ENCODE assay signal across 8 cellular contexts in genomic region chr19:15288146-15288963, GRCh38. TPM values are rescaled to one million over a fixed set of nuclear protein-coding genes. Genes with fewer than 3 reads are reported as not detected.
DNase-seq lines count a peak whose midpoint lies in the region; ATAC-seq, FAIRE-seq and TF ChIP-seq lines count a peak whose summit lies in the region.

No MANE protein-coding gene starts in this region.

- peaks cover 6% of the 10 kb centered on the region for H3K79me1 ChIP-seq in neuronal stem cell (ENCODE audit: low read depth, low read length)

- H3K27ac Mint-ChIP-seq in activated CD8-positive, alpha-beta memory T cell treated with anti-CD3 and anti-CD28 coated beads, Interleukin-2, amount 10 ng/mL, durations not matched to agents 7 days and 5 days: peak overlapping the region; percentile 6

- H3K4me1 ChIP-seq in endothelial cell of umbilical vein (ENCODE audit: control insufficient read depth, extremely low read depth, insufficient read depth, low read length) (peaks cover 24% of the 10 kb centered on the region), neuronal stem cell (ENCODE audit: control insufficient read depth in 2 of 2, insufficient read depth in 1 of 2, low read depth in 1 of 2, low read length in 2 of 2) (peaks cover 3 to 27% of the 10 kb centered on the region in 2 donors)

- H3K27ac ChIP-seq in endothelial cell of umbilical vein (ENCODE audit: insufficient read depth, low read depth, low read length): no peak overlapping the region
- H3K27ac ChIP-seq in neuronal stem cell (replicated peaks; ENCODE audit: low read length): no peak overlapping the region

- H3K79me2 ChIP-seq in endothelial cell of umbilical vein (ENCODE audit: control insufficient read depth, insufficient read depth, low read length): peaks cover 96% of the 10 kb centered on the region

- H3K4me3 Mint-ChIP-seq in activated CD8-positive, alpha-beta memory T cell treated with anti-CD3 and anti-CD28 coated beads, Interleukin-2, amount 10 ng/mL, durations not matched to agents 7 days and 5 days: no peak overlapping the region

- H3K4me1 Mint-ChIP-seq in activated CD8-positive, alpha-beta memory T cell treated with anti-CD3 and anti-CD28 coated beads, Interleukin-2, amount 10 ng/mL, durations not matched to agents 7 days and 5 days: peaks cover 91% of the 10 kb centered on the region

- TF ChIP-seq POLR2A in endothelial cell of umbilical vein (IDR thresholded peaks at IDR 0.05; ENCODE audit: low read depth, low read length): no peak

- H3K9ac ChIP-seq in endothelial cell of umbilical vein (replicated peaks; ENCODE audit: extremely low read depth, insufficient read depth, low read length) (no peak overlapping the region), neuronal stem cell (ENCODE audit: low read depth, low read length, poor library complexity) (peak overlapping the region; percentile 54)

- no peak overlapping the region for H4K91ac ChIP-seq in neuronal stem cell (ENCODE audit: low read depth, low read length, poor library complexity)

- no peak overlapping the region for H2BK120ac ChIP-seq in neuronal stem cell (ENCODE audit: low read depth, low read length)

- DNase-seq in activated CD8-positive, alpha-beta memory T cell treated with anti-CD3 and anti-CD28 coated beads, Interleukin-2, amount 10 ng/mL, durations not matched to agents 7 days and 5 days: no peak
- no peak for DNase-seq in activated CD8-positive, alpha-beta memory T cell treated with anti-CD3 and anti-CD28 coated beads, Interleukin-2, amount 50 U/mL, for 48 hours
- peak; percentile 88 for DNase-seq in RPMI8226
- peak; percentile 40 for DNase-seq in endothelial cell of umbilical vein (ENCODE audit: low read depth, low spot score)
- no peak for DNase-seq in neuronal stem cell (ENCODE audit: low spot score)
- no peak for DNase-seq in stimulated activated naive CD4-positive, alpha-beta T cell treated with Interleukin-2 at 50 U/mL for 16 hours (lab: John Stamatoyannopoulos, UW)
- DNase-seq in HPDE6-E6E7 (ENCODE audit: extremely low spot score): no peak
- no peak for DNase-seq in activated effector memory CD4-positive, alpha-beta T cell treated with anti-CD3 and anti-CD28 coated beads, Interleukin-2, amount 50 U/mL, for 16 hours

- H3K27me3 Mint-ChIP-seq in activated CD8-positive, alpha-beta memory T cell treated with anti-CD3 and anti-CD28 coated beads, Interleukin-2, amount 10 ng/mL, durations not matched to agents 7 days and 5 days: no peaks in the 10 kb centered on the region

- intact Hi-C loops in endothelial cell of umbilical vein (cut with micrococcal nuclease): no loop called here

- peaks cover 25% of the 10 kb centered on the region for H4K20me1 ChIP-seq in endothelial cell of umbilical vein (replicated peaks; ENCODE audit: control insufficient read depth, extremely low read depth, insufficient read depth, low read length)

- ATAC-seq in activated CD8-positive, alpha-beta memory T cell treated with anti-CD3 and anti-CD28 coated beads, Interleukin-2, amount 10 ng/mL, durations not matched to agents 7 days and 5 days: peak; percentile 4

- no peaks in the 10 kb centered on the region for H3K9me1 ChIP-seq in endothelial cell of umbilical vein (replicated peaks; ENCODE audit: control insufficient read depth, extremely low read depth, insufficient read depth, low read length)

- no peak overlapping the region for H3K4ac ChIP-seq in neuronal stem cell (ENCODE audit: low read length)

- H3K18ac ChIP-seq in neuronal stem cell (ENCODE audit: low read length): no peak overlapping the region

- H3K4me3 ChIP-seq in endothelial cell of umbilical vein (replicated peaks in 1 of 3; ENCODE audit: insufficient read depth in 1 of 3, low read depth in 1 of 3, low read length in 3 of 3) (no peak overlapping the region), neuronal stem cell (ENCODE audit: low read length in 2 of 2) (no peak overlapping the region)

- no peak overlapping the region for H2AK5ac ChIP-seq in neuronal stem cell (ENCODE audit: low read depth, low read length)

- CTCF ChIA-PET in activated CD8-positive, alpha-beta memory T cell treated with anti-CD3 and anti-CD28 coated beads, Interleukin-2, amount 10 ng/mL, durations not matched to agents 7 days and 5 days (lab: Charles Lee): interaction anchor here (0.9 to 1.2 kb wide), 2 partner anchors 9 to 18 kb away, joined by 3 read pairs; no protein-coding TSS in a partner anchor
- CTCF ChIA-PET in endothelial cell of umbilical vein (lab: Charles Lee): interaction anchor here (0.5 to 1.5 kb wide), 7 partner anchors 9 to 57 kb away, joined by 3 to 5 read pairs (median 4); partner anchors contain the start of gene EPHX3

- H3K27me3 ChIP-seq in endothelial cell of umbilical vein (ENCODE audit: control insufficient read depth in 2 of 2, insufficient read depth in 2 of 2, low read length in 2 of 2) (no peaks in the 10 kb centered on the region), neuronal stem cell (ENCODE audit: control insufficient read depth in 3 of 3, insufficient read depth in 3 of 3, low read depth in 1 of 3, low read length in 3 of 3) (no peaks in the 10 kb centered on the region)

- dilution Hi-C loops in endothelial cell of umbilical vein (cut with MboI; ENCODE audit: extremely low pct_ligation_motif_present, low sequenced_read_pairs): no loop called here

- FAIRE-seq in endothelial cell of umbilical vein (lab: Jason Lieb, UNC): peak; percentile 24

- WGBS in neuronal stem cell (ENCODE audit: extremely low coverage in 2 of 2, insufficient read length in 2 of 2, insufficient replicate concordance in 1 of 2), 2 donors: no CpG with 5 or more reads among the region's 14 CpGs

- no peak overlapping the region for H2BK15ac ChIP-seq in neuronal stem cell (ENCODE audit: low read length)

- H2BK12ac ChIP-seq in neuronal stem cell (ENCODE audit: low read length): no peak overlapping the region

- no peak for TF ChIP-seq CTCF in endothelial cell of umbilical vein (IDR thresholded peaks at IDR 0.05; ENCODE audit: extremely low read depth in 1 of 2, insufficient read depth in 1 of 2, low read depth in 1 of 2, low read length in 2 of 2)

- H3K9me3 ChIP-seq in endothelial cell of umbilical vein (replicated peaks; ENCODE audit: control insufficient read depth, insufficient read depth, low read length) (no peaks in the 10 kb centered on the region), neuronal stem cell (replicated peaks in 1 of 2; ENCODE audit: control insufficient read depth in 2 of 2, insufficient read depth in 1 of 2, low read depth in 1 of 2, low read length in 2 of 2) (no peaks in the 10 kb centered on the region)

- H4K8ac ChIP-seq in neuronal stem cell (ENCODE audit: low read depth, low read length): no peak overlapping the region

- H3K9me3 Mint-ChIP-seq in activated CD8-positive, alpha-beta memory T cell treated with anti-CD3 and anti-CD28 coated beads, Interleukin-2, amount 10 ng/mL, durations not matched to agents 7 days and 5 days (ENCODE audit: low read depth): no peaks in the 10 kb centered on the region

- H3K23ac ChIP-seq in neuronal stem cell (ENCODE audit: low read depth, low read length, poor library complexity): no peak overlapping the region

- H3K4me2 ChIP-seq in endothelial cell of umbilical vein (ENCODE audit: insufficient read depth, low read length): no peak overlapping the region
- H3K4me2 ChIP-seq in neuronal stem cell (ENCODE audit: insufficient read depth, low read length, poor library complexity, severe bottlenecking): no peak overlapping the region

- H2AFZ ChIP-seq in endothelial cell of umbilical vein (ENCODE audit: low read depth, low read length) (no peak overlapping the region), neuronal stem cell (ENCODE audit: low read length) (no peak overlapping the region)

- no peak overlapping the region for H3K14ac ChIP-seq in neuronal stem cell (ENCODE audit: low read length)

- no TSS peak for BruUV-seq in endothelial cell of umbilical vein (replicated peaks; lab: Mats Ljungman, UMichigan)

- H3K36me3 Mint-ChIP-seq in activated CD8-positive, alpha-beta memory T cell treated with anti-CD3 and anti-CD28 coated beads, Interleukin-2, amount 10 ng/mL, durations not matched to agents 7 days and 5 days: peaks cover 4% of the 10 kb centered on the region

- POLR2A ChIA-PET in endothelial cell of umbilical vein (lab: Charles Lee): no interaction called here

- peak overlapping the region; percentile 26 for H2BK5ac ChIP-seq in neuronal stem cell (ENCODE audit: low read length)

- H3K36me3 ChIP-seq in endothelial cell of umbilical vein (ENCODE audit: control insufficient read depth in 2 of 2, extremely low read depth in 1 of 2, insufficient read depth in 2 of 2, low read length in 2 of 2) (no peaks in the 10 kb centered on the region), neuronal stem cell (replicated peaks in 1 of 2; ENCODE audit: control insufficient read depth in 2 of 2, insufficient read depth in 2 of 2, low read length in 2 of 2) (peaks cover 0 to 13% of the 10 kb centered on the region in 2 donors)

RNA-seq across cellular contexts. Expression of gene BRD4, which starts 44.0 kb away (rescaled TPM):
- 100 to 1,000 TPM; 123 to 125 TPM for total RNA-seq in activated CD8-positive, alpha-beta memory T cell treated with anti-CD3 and anti-CD28 coated beads, Interleukin-2, amount 10 ng/mL, durations not matched to agents 7 days and 5 days
- 117 and 125 TPM in 2 replicates for total RNA-seq in endothelial cell of umbilical vein
- polyA plus RNA-seq in endothelial cell of umbilical vein: 13.6 and 14.9 TPM in 2 replicates
- 14.0 and 15.6 TPM in 2 replicates for polyA plus RNA-seq in endothelial cell of umbilical vein (2011; cell fraction: cytosol; rRNA removed)
- 44.5 and 50.2 TPM in 2 replicates for polyA plus RNA-seq in endothelial cell of umbilical vein (2011; cell fraction: nucleus; rRNA removed)
- 48.3 and 58.7 TPM in 2 replicates for polyA plus RNA-seq in endothelial cell of umbilical vein (2012)
- 40.4 and 56.9 TPM in 2 replicates for polyA minus RNA-seq in endothelial cell of umbilical vein
- 38.2 TPM for polyA minus RNA-seq in endothelial cell of umbilical vein (2011; cell fraction: cytosol; rRNA and poly(A)+ RNA removed)
- polyA minus RNA-seq in endothelial cell of umbilical vein (2011; cell fraction: nucleus; rRNA and poly(A)+ RNA removed): 61.6 and 83.6 TPM in 2 replicates
- polyA plus RNA-seq in neuronal stem cell (2013, experiment 1 of 2): 82.1 TPM
- 88.1 TPM for polyA plus RNA-seq in neuronal stem cell (2013, experiment 2 of 2)

RNA-seq across cellular contexts. Expression of gene EPHX3, which starts 56.1 kb away (rescaled TPM):
- under 1 TPM in 1 of 2 experiments, not detected in 1; 0.19 TPM for total RNA-seq in activated CD8-positive, alpha-beta memory T cell treated with anti-CD3 and anti-CD28 coated beads, Interleukin-2, amount 10 ng/mL, durations not matched to agents 7 days and 5 days
- total RNA-seq in endothelial cell of umbilical vein: 0.55 and 0.58 TPM in 2 replicates
- polyA plus RNA-seq in endothelial cell of umbilical vein: 0.56 and 0.70 TPM in 2 replicates
- polyA plus RNA-seq in endothelial cell of umbilical vein (2011; cell fraction: cytosol; rRNA removed): 0.21 and 0.22 TPM in 2 replicates
- 1.0 and 1.3 TPM in 2 replicates for polyA plus RNA-seq in endothelial cell of umbilical vein (2011; cell fraction: nucleus; rRNA removed)
- 0.22 TPM in 1 of 2 replicates, not detected in the other for polyA plus RNA-seq in endothelial cell of umbilical vein (2012)
- polyA minus RNA-seq in endothelial cell of umbilical vein: 0.57 and 0.63 TPM in 2 replicates
- polyA minus RNA-seq in endothelial cell of umbilical vein (2011; cell fraction: cytosol; rRNA and poly(A)+ RNA removed): not detected
- polyA minus RNA-seq in endothelial cell of umbilical vein (2011; cell fraction: nucleus; rRNA and poly(A)+ RNA removed): 0.87 and 1.2 TPM in 2 replicates
- polyA plus RNA-seq in neuronal stem cell (2013, experiment 1 of 2): 1.1 TPM
- 1.1 TPM for polyA plus RNA-seq in neuronal stem cell (2013, experiment 2 of 2)

Comparison
In these comparisons a context has a peak if more than half of its experiments do, and no peak if none do; other contexts are left out.
1. DNase-seq: peak in RPMI8226 (single experiment) and endothelial cell of umbilical vein (single experiment); none in activated CD8-positive, alpha-beta memory T cell treated with anti-CD3 and anti-CD28 coated beads, Interleukin-2, amount 10 ng/mL, durations not matched to agents 7 days and 5 days (single experiment), activated CD8-positive, alpha-beta memory T cell treated with anti-CD3 and anti-CD28 coated beads, Interleukin-2, amount 50 U/mL, for 48 hours (single experiment), neuronal stem cell (single experiment), stimulated activated naive CD4-positive, alpha-beta T cell treated with Interleukin-2 at 50 U/mL for 16 hours (single experiment), HPDE6-E6E7 (single experiment) and activated effector memory CD4-positive, alpha-beta T cell treated with anti-CD3 and anti-CD28 coated beads, Interleukin-2, amount 50 U/mL, for 16 hours (single experiment).